Comparison of ENCODE assay signal across 8 cellular contexts in the genomic region with DNA sequence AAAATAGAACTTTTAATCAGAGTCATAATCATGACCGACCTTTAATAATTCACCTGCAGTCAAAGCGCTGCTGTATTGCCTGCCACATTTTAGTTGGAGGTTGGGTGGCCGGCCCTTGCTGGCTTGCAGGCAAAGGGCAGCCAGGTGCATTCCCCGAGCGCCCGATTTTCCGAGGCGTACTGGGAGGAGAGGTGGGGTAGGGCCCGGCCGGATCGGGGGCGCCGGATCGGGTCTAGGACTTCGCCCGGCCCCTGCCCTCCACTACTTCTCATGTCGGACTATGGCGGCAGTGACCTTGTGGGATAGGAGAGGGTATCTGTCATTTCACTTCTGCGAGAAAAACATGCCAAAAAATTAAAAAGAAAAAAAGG. TPM values are rescaled to one million over a fixed set of nuclear protein-coding genes. Genes with fewer than 3 reads are reported as not detected.
DNase-seq lines count a peak whose midpoint lies in the region; ATAC-seq and TF ChIP-seq lines count a peak whose summit lies in the region.

No MANE protein-coding gene starts in this region.

- H3K4me3 Mint-ChIP-seq in activated CD4-positive, alpha-beta memory T cell treated with anti-CD3 and anti-CD28 coated beads, Interleukin-2, amount 10 ng/mL, durations not matched to agents 7 days and 5 days: peak overlapping the region; percentile 69

- peak in 10 of 14 donors; percentile 1 to 72 (median 25) for DNase-seq in C1 segment of cervical spinal cord (lab: John Stamatoyannopoulos, UW)
- peak; percentile 9 for DNase-seq in GM20000 (ENCODE audit: low spot score)
- peak; percentile 16 for DNase-seq in activated CD4-positive, alpha-beta memory T cell treated with anti-CD3 and anti-CD28 coated beads, Interleukin-2, amount 10 ng/mL, durations not matched to agents 7 days and 5 days
- DNase-seq in esophagus muscularis mucosa (ENCODE audit: extremely low spot score): no peak
- DNase-seq in RWPE1 (ENCODE audit: low spot score): no peak
- DNase-seq in NCI-H524 treated with DMSO at 0.1 percent for 48 hours (lab: John Stamatoyannopoulos, UW): no peak

- H3K9me3 Mint-ChIP-seq in activated CD4-positive, alpha-beta memory T cell treated with anti-CD3 and anti-CD28 coated beads, Interleukin-2, amount 10 ng/mL, durations not matched to agents 7 days and 5 days: no peaks in the 10 kb centered on the region

- H3K27me3 ChIP-seq in esophagus muscularis mucosa (peaks cover 0 to 3% (median 0%) of the 10 kb centered on the region in 4 donors), neutrophil (no peaks in the 10 kb centered on the region)

- intact Hi-C loops in esophagus muscularis mucosa (cut with DNase I): loop anchor here (10.0 kb wide), 1 partner anchor 250 kb away; a partner anchor contains a TSS

- peak overlapping the region; percentile 56 for H3K27ac Mint-ChIP-seq in activated CD4-positive, alpha-beta memory T cell treated with anti-CD3 and anti-CD28 coated beads, Interleukin-2, amount 10 ng/mL, durations not matched to agents 7 days and 5 days

- CTCF ChIA-PET in activated CD4-positive, alpha-beta memory T cell treated with anti-CD3 and anti-CD28 coated beads, Interleukin-2, amount 10 ng/mL, durations not matched to agents 7 days and 5 days (lab: Charles Lee): no interaction called here
- CTCF ChIA-PET in RWPE1 (lab: Yijun Ruan, JAX): no interaction called here

- H3K4me1 ChIP-seq in esophagus muscularis mucosa (peaks cover 0 to 4% (median 0%) of the 10 kb centered on the region in 4 donors), neutrophil (ENCODE audit: control insufficient read depth in 1 of 2, insufficient read depth in 1 of 2, low read depth in 1 of 2, low read length in 1 of 2) (peaks cover 17 to 26% of the 10 kb centered on the region in 2 experiments)

- H3K4me1 Mint-ChIP-seq in activated CD4-positive, alpha-beta memory T cell treated with anti-CD3 and anti-CD28 coated beads, Interleukin-2, amount 10 ng/mL, durations not matched to agents 7 days and 5 days: peaks cover 4% of the 10 kb centered on the region

- WGBS in esophagus muscularis mucosa: 35% methylated on average over 19 of the region's 19 CpGs

- H3K4me3 ChIP-seq in esophagus muscularis mucosa (peak overlapping the region; percentile 67 to 71 (median 68)), neutrophil (ENCODE audit: low read depth in 1 of 2, low read length in 1 of 2) (peak overlapping the region; percentile 70 to 77)

- TF ChIP-seq EP300 in esophagus muscularis mucosa (IDR thresholded peaks at IDR 0.05): no peak

- no peaks in the 10 kb centered on the region for H3K27me3 Mint-ChIP-seq in activated CD4-positive, alpha-beta memory T cell treated with anti-CD3 and anti-CD28 coated beads, Interleukin-2, amount 10 ng/mL, durations not matched to agents 7 days and 5 days

- no peaks in the 10 kb centered on the region for H3K9me3 ChIP-seq in esophagus muscularis mucosa
- no peaks in the 10 kb centered on the region for H3K9me3 ChIP-seq in neutrophil

- H3K27ac ChIP-seq in esophagus muscularis mucosa (replicated peaks in 1 of 4) (peak overlapping the region; percentile 77 to 88 (median 84)), neutrophil (peak overlapping the region; percentile 87), RWPE1 (no peak overlapping the region)

- H3K36me3 ChIP-seq in esophagus muscularis mucosa (no peaks in the 10 kb centered on the region), neutrophil (no peaks in the 10 kb centered on the region)

- no peak for TF ChIP-seq POLR2A in esophagus muscularis mucosa (IDR thresholded peaks at IDR 0.05; ENCODE audit: low read depth)

- POLR2A ChIA-PET in activated CD4-positive, alpha-beta memory T cell treated with anti-CD3 and anti-CD28 coated beads, Interleukin-2, amount 10 ng/mL, durations not matched to agents 7 days and 5 days (lab: Charles Lee): no interaction called here
- POLR2A ChIA-PET in RWPE1 (lab: Yijun Ruan, JAX; ENCODE audit: low non-redundant PET): no interaction called here

- TF ChIP-seq CTCF in GM20000 (IDR thresholded peaks at IDR 0.05; ENCODE audit: extremely low read depth, missing control alignments): no peak
- no peak for TF ChIP-seq CTCF in esophagus muscularis mucosa (IDR thresholded peaks at IDR 0.05)
- TF ChIP-seq CTCF in neutrophil (IDR thresholded peaks at IDR 0.05): no peak
- TF ChIP-seq CTCF in RWPE1 (conservative IDR thresholded peaks at IDR 0.05; ENCODE audit: low read depth): no peak

- ATAC-seq in HG03521 (IDR thresholded peaks at IDR 0.05; ENCODE audit: unreplicated experiment): peak; percentile 26

- H3K36me3 Mint-ChIP-seq in activated CD4-positive, alpha-beta memory T cell treated with anti-CD3 and anti-CD28 coated beads, Interleukin-2, amount 10 ng/mL, durations not matched to agents 7 days and 5 days (ENCODE audit: low read depth): no peaks in the 10 kb centered on the region

RNA-seq across cellular contexts. Expression of a gene that starts 2.5 kb away (rescaled TPM):
- not detected for total RNA-seq in activated CD4-positive, alpha-beta memory T cell treated with anti-CD3 and anti-CD28 coated beads, Interleukin-2, amount 10 ng/mL, durations not matched to agents 7 days and 5 days
- not detected for total RNA-seq in esophagus muscularis mucosa

RNA-seq across cellular contexts. Expression of a gene that starts 33.0 kb away (rescaled TPM):
- not detected for total RNA-seq in activated CD4-positive, alpha-beta memory T cell treated with anti-CD3 and anti-CD28 coated beads, Interleukin-2, amount 10 ng/mL, durations not matched to agents 7 days and 5 days
- total RNA-seq in esophagus muscularis mucosa: 1 to 10 TPM in 1 of 4 donors, under 1 TPM in 3; 0.29 to 1.7 (median 0.54) TPM

Comparison
In these comparisons a context has a peak if more than half of its experiments do, and no peak if none do; other contexts are left out.
1. DNase-seq: peak in C1 segment of cervical spinal cord (10 of 14), GM20000 (single experiment) and activated CD4-positive, alpha-beta memory T cell treated with anti-CD3 and anti-CD28 coated beads, Interleukin-2, amount 10 ng/mL, durations not matched to agents 7 days and 5 days (single experiment); none in esophagus muscularis mucosa (single experiment), RWPE1 (single experiment) and NCI-H524 treated with DMSO at 0.1 percent for 48 hours (single experiment).